Comparison of ENCODE assay signal across 9 cellular contexts in the genomic region with DNA sequence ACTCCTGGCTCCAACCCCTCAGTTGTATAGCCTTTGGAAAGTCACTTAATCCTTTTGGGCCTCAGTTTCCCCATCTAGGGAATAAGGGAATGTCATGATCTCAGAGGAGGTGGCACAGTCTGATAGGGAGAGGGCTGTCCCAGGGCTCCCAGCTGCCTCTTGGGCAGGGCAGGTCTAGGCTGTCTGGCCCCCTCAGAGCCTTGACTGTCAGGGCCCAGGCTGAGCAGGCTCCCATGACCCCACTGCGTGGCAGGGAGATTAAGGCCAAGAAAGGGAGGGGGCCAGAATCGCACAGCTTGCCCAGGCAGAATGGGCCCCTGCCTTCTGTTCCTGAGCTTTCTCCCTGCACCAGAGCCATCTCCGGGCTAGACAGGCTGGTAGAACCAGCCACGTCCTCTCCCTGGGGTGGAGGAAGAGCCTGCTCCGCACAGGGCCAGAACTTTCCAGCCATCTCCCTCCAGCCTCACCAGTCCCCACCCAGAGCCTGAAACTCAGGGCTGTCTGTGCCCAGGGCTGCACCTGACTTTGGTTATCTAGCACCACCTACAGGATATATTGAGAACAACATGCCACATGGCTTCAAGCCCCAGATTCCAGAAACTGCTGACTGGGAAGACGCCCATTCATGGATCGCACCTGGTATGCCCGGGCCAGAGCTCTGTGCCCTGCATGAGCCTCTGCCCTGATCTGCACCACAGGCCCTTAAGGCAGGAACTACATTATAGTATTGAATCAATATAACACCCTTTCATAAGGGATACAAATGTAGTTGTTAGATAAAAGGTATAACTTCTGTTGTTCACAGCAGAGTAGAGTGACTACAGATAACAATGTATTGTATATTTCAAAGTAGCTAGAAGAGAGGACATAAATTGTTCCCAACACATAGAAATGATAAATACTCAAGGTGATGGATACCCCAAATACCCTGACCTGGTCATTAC. TPM values are rescaled to one million over a fixed set of nuclear protein-coding genes. Genes with fewer than 3 reads are reported as not detected.
DNase-seq lines count a peak whose midpoint lies in the region; ATAC-seq, FAIRE-seq and TF ChIP-seq lines count a peak whose summit lies in the region.
"Had no signal": no experiment of that assay in that cellular context is flagged by ENCODE, and none has a peak within 500 bp of the region (broad histone marks: within the 10 kb centered on the region; RNA-seq: fewer than 3 reads in every experiment).

No MANE protein-coding gene starts in this region.

- no peaks in the 10 kb centered on the region for H3K4me1 ChIP-seq in HEK293 (ENCODE audit: control insufficient read depth, insufficient read depth, low read length)

- H3K9me3 ChIP-seq in HEK293 (ENCODE audit: control insufficient read depth, insufficient read depth, low read depth, low read length), result no peaks in the 10 kb centered on the region

- CTCF ChIA-PET in HEK293 (lab: Yijun Ruan, JAX) (interaction anchor here (0.6 to 6.5 kb wide), 57 partner anchors 8 to 1053 kb away, joined by 3 to 165 read pairs (median 5); partner anchors contain the start of genes EEIG1, NAIF1, PIP5KL1 and TOR2A), MCF 10A (lab: Yijun Ruan, JAX) (interaction anchor here (0.6 to 5.1 kb wide), 57 partner anchors 9 to 1527 kb away, joined by 3 to 172 read pairs (median 4); partner anchors contain the start of genes DPM2, PIP5KL1 and SLC25A25)

- DNase-seq in D721Med (ENCODE audit: insufficient read length, low spot score) (peak; percentile 92), NCI-H2171 (lab: John Stamatoyannopoulos, UW) (peak; percentile 79), UCSD-AML1 (lab: John Stamatoyannopoulos, UW; ENCODE audit: unreplicated experiment) (peak; percentile 57), MCF 10A (ENCODE audit: unreplicated experiment) (peak; percentile 88), iPS DF 4.7 (ENCODE audit: extremely low read depth, low spot score) (peak; percentile 89)

- no peak overlapping the region for H3K4me3 Mint-ChIP-seq in MCF 10A (ENCODE audit: unreplicated experiment)

- H3K36me3 ChIP-seq in HEK293 (ENCODE audit: control insufficient read depth in 2 of 2, insufficient read depth in 1 of 2, low read length in 2 of 2), result no peaks in the 10 kb centered on the region

- FAIRE-seq in D721Med (lab: Jason Lieb, UNC), result no peak
- FAIRE-seq: TTC549 had no signal

- no TSS peak for BruUV-seq in MCF 10A (replicated peaks; lab: Mats Ljungman, UMichigan)

- intact Hi-C loops in MCF 10A (cut with micrococcal nuclease), result loop anchor here (1.0 kb wide), 1 partner anchor 92 kb away; no protein-coding TSS in a partner anchor

- no peaks in the 10 kb centered on the region for H3K27me3 Mint-ChIP-seq in MCF 10A (ENCODE audit: insufficient read depth, unreplicated experiment)

- no peak overlapping the region for H3K27ac Mint-ChIP-seq in MCF 10A (ENCODE audit: low read depth, unreplicated experiment)

- H3K36me3 Mint-ChIP-seq in MCF 10A (ENCODE audit: insufficient read depth, unreplicated experiment), result no peaks in the 10 kb centered on the region

- H3K4me1 Mint-ChIP-seq in MCF 10A (ENCODE audit: insufficient read depth, unreplicated experiment), result no peaks in the 10 kb centered on the region

- TF ChIP-seq CTCF in D721Med (IDR thresholded peaks at IDR 0.05; ENCODE audit: insufficient read depth, missing control alignments) (peak; percentile 66), HEK293 (tag by site-specific recombination; IDR thresholded peaks at IDR 0.05) (peak; percentile 51; the same call in 1 of the 2 replicates), MCF 10A (IDR thresholded peaks at IDR 0.05; ENCODE audit: unreplicated experiment) (peak; percentile 81)

- H3K9me3 Mint-ChIP-seq in MCF 10A (ENCODE audit: unreplicated experiment), result no peaks in the 10 kb centered on the region

- ATAC-seq in GM19397 (IDR thresholded peaks at IDR 0.05; ENCODE audit: unreplicated experiment), result no peak

- H3K27ac ChIP-seq in HEK293 (ENCODE audit: extremely low read depth, low read depth, low read length) (no peak overlapping the region), skin epidermis (peak overlapping the region in 14 of 21 experiments; percentile 19 to 79 (median 58))

- H3K4me3 ChIP-seq in HEK293 (ENCODE audit: low read depth, low read length) (no peak overlapping the region), skin epidermis (no peak overlapping the region)

- POLR2A ChIA-PET in HEK293 (lab: Yijun Ruan, JAX), result interaction anchor here (1.1 to 1.8 kb wide), 4 partner anchors 85 to 106 kb away, joined by 3 to 8 read pairs (median 4); no protein-coding TSS in a partner anchor
- POLR2A ChIA-PET in MCF 10A (lab: Yijun Ruan, JAX), result interaction anchor here (0.7 to 2.8 kb wide), 10 partner anchors 10 to 218 kb away, joined by 3 to 19 read pairs (median 3); partner anchors contain the start of genes EEIG1 and ST6GALNAC6

TF ChIP-seq in HEK293, 187 proteins besides CTCF, POLR2A, EP300 and RAD21 (continues in another document):
- TF ChIP-seq ZBTB17 (tag by site-specific recombination; IDR thresholded peaks at IDR 0.05), result peak; percentile 72; the same call in 1 of the 2 replicates
- no peak for TF ChIP-seq ZNF830 (tag by site-specific recombination; IDR thresholded peaks at IDR 0.05; ENCODE audit: low read depth)
- no peak for TF ChIP-seq ZNF843 (tag by site-specific recombination; IDR thresholded peaks at IDR 0.05)
- 0 out of 2 replicates have a peak, but pooled peaks have one; percentile 29 for TF ChIP-seq ZSCAN30 (tag by site-specific recombination; IDR thresholded peaks at IDR 0.05)
- no peak for TF ChIP-seq ZNF248 (tag by site-specific recombination; IDR thresholded peaks at IDR 0.05)
- TF ChIP-seq, protein P1, sequence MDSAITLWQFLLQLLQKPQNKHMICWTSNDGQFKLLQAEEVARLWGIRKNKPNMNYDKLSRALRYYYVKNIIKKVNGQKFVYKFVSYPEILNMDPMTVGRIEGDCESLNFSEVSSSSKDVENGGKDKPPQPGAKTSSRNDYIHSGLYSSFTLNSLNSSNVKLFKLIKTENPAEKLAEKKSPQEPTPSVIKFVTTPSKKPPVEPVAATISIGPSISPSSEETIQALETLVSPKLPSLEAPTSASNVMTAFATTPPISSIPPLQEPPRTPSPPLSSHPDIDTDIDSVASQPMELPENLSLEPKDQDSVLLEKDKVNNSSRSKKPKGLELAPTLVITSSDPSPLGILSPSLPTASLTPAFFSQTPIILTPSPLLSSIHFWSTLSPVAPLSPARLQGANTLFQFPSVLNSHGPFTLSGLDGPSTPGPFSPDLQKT (IDR thresholded peaks at IDR 0.05; ENCODE audit: borderline replicate concordance, low read depth, low read length), result no peak
- no peak for TF ChIP-seq ZNF529 (tag by site-specific recombination; IDR thresholded peaks at IDR 0.05; ENCODE audit: insufficient replicate concordance)
- TF ChIP-seq ZXDB (tag by site-specific recombination; IDR thresholded peaks at IDR 0.05), result no peak
- no peak for TF ChIP-seq IKZF3 (tag by site-specific recombination; IDR thresholded peaks at IDR 0.05)
- 0 out of 2 replicates have a peak, but pooled peaks have one; percentile 31 for TF ChIP-seq PRDM4 (tag by site-specific recombination; IDR thresholded peaks at IDR 0.05)
- TF ChIP-seq ZNF404 (tag by site-specific recombination; IDR thresholded peaks at IDR 0.05), result no peak
- TF ChIP-seq GLI2 (tag by site-specific recombination; IDR thresholded peaks at IDR 0.05; ENCODE audit: borderline replicate concordance, low read depth), result no peak
- no peak for TF ChIP-seq SCRT2 (tag by site-specific recombination; IDR thresholded peaks at IDR 0.05)
- TF ChIP-seq SP3 (tag by site-specific recombination; IDR thresholded peaks at IDR 0.05), result no peak
- TF ChIP-seq ZNF501 (tag by site-specific recombination; IDR thresholded peaks at IDR 0.05), result peak; percentile 24; the same call in 1 of the 2 replicates
- no peak for TF ChIP-seq ZNF362 (tag by site-specific recombination; IDR thresholded peaks at IDR 0.05)
- no peak for TF ChIP-seq ZNF623 (tag by site-specific recombination; IDR thresholded peaks at IDR 0.05)
- TF ChIP-seq ZNF423 (tag by site-specific recombination; IDR thresholded peaks at IDR 0.05), result no peak
- TF ChIP-seq ZSCAN16 (tag by site-specific recombination; IDR thresholded peaks at IDR 0.05), result no peak
- TF ChIP-seq ZNF600 (tag by site-specific recombination; IDR thresholded peaks at IDR 0.05), result peak; percentile 60
- no peak for TF ChIP-seq KLF16 (tag by site-specific recombination; IDR thresholded peaks at IDR 0.05)
- no peak for TF ChIP-seq ZNF19 (tag by site-specific recombination; IDR thresholded peaks at IDR 0.05; ENCODE audit: low read depth)
- TF ChIP-seq ZNF140 (tag by site-specific recombination; IDR thresholded peaks at IDR 0.05), result no peak
- no peak for TF ChIP-seq ZNF677 (tag by site-specific recombination; IDR thresholded peaks at IDR 0.05)
- TF ChIP-seq ZNF184 (tag by site-specific recombination; IDR thresholded peaks at IDR 0.05), result no peak

RNA-seq across cellular contexts. Expression of gene NAIF1, which starts 32.0 kb away (rescaled TPM):
- 15.8 and 17.1 TPM in 2 replicates for total RNA-seq in MCF 10A (2022)

RNA-seq across cellular contexts. Expression of gene SLC25A25, which starts 32.9 kb away (rescaled TPM):
- total RNA-seq in MCF 10A (2022), result 11.1 and 15.5 TPM in 2 replicates

RNA-seq across cellular contexts. Expression of gene EEIG1, which starts 54.3 kb away (rescaled TPM):
- 17.5 and 23.9 TPM in 2 replicates for total RNA-seq in MCF 10A (2022)
